ENCODE assay signal across 8 cellular contexts in the genomic region with DNA sequence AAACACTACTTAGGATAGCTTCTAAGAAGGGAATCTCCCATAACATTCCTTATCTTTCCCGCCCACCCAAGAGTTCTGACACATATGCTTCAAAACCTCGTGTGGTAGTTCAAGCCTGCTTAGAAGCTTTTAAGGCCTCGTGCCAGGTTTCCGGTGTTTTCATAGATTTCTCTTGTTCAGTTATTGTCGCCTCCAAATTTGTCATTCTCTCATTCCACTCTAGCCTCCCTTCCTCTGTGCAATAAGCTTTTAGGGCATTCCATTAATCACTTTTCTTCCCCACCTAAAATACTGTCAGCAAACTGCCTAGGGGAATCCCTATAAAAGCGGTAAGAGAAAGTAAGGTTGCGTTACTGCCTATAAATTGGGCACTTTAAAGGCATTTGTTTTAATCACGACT. TPM values are rescaled to one million over a fixed set of nuclear protein-coding genes. Genes with fewer than 3 reads are reported as not detected.
DNase-seq lines count a peak whose midpoint lies in the region; ATAC-seq and TF ChIP-seq lines count a peak whose summit lies in the region.

No MANE protein-coding gene starts in this region.

- no peaks in the 10 kb centered on the region for H3K27me3 Mint-ChIP-seq in activated naive CD8-positive, alpha-beta T cell treated with anti-CD3 and anti-CD28 coated beads for 36 hours

- H3K27ac Mint-ChIP-seq in activated naive CD8-positive, alpha-beta T cell treated with anti-CD3 and anti-CD28 coated beads for 36 hours = no peak overlapping the region

- H3K4me3 ChIP-seq in DOHH2 (ENCODE audit: low read length) (peak overlapping the region; percentile 76), epithelial cell of proximal tubule (ENCODE audit: low read depth, low read length) (peak overlapping the region; percentile 81), prostate gland (peak overlapping the region; percentile 59 to 64)

- under 1% methylated on average over 8 of the region's 8 CpGs for WGBS in prostate gland

- TF ChIP-seq POLR2A in prostate gland (IDR thresholded peaks at IDR 0.05) = no peak

- H3K27me3 ChIP-seq in DOHH2 (ENCODE audit: control insufficient read depth, low read length) (no peaks in the 10 kb centered on the region), prostate gland (replicated peaks; ENCODE audit: insufficient read depth) (no peaks in the 10 kb centered on the region)

- H3K9me3 Mint-ChIP-seq in activated naive CD8-positive, alpha-beta T cell treated with anti-CD3 and anti-CD28 coated beads for 36 hours = peaks cover 8% of the 10 kb centered on the region

- TF ChIP-seq CTCF in DOHH2 (IDR thresholded peaks at IDR 0.05; ENCODE audit: low read depth, low read length, poor library complexity, severe bottlenecking) (no peak), epithelial cell of proximal tubule (conservative IDR thresholded peaks at IDR 0.05; ENCODE audit: low read depth, low read length) (no peak), prostate gland (IDR thresholded peaks at IDR 0.05) (no peak)

- ATAC-seq in HG02870 (IDR thresholded peaks at IDR 0.05; ENCODE audit: unreplicated experiment) = no peak

- DNase-seq in NCI-H69 (lab: John Stamatoyannopoulos, UW) = peak; percentile 36
- no peak for DNase-seq in epithelial cell of proximal tubule (ENCODE audit: low read depth)
- DNase-seq in prostate gland (ENCODE audit: low spot score) = no peak
- no peak for DNase-seq in activated naive CD8-positive, alpha-beta T cell treated with anti-CD3 and anti-CD28 coated beads for 36 hours
- DNase-seq in NCI-H1436 (lab: John Stamatoyannopoulos, UW) = no peak
- no peak for DNase-seq in ureter (ENCODE audit: low spot score)

- no peaks in the 10 kb centered on the region for H3K9me2 ChIP-seq in DOHH2 (replicated peaks; ENCODE audit: control insufficient read depth, low read length)

- peaks cover 25% of the 10 kb centered on the region for H3K36me3 Mint-ChIP-seq in activated naive CD8-positive, alpha-beta T cell treated with anti-CD3 and anti-CD28 coated beads for 36 hours

- H3K4me2 ChIP-seq in DOHH2 (ENCODE audit: low read length) = peak overlapping the region; percentile 82

- H3K36me3 ChIP-seq in DOHH2 (ENCODE audit: control insufficient read depth, low read length) = peaks cover 4% of the 10 kb centered on the region; the same call in 1 of the 2 replicates
- H3K36me3 ChIP-seq in prostate gland = no peaks in the 10 kb centered on the region

- H3K4me3 Mint-ChIP-seq in activated naive CD8-positive, alpha-beta T cell treated with anti-CD3 and anti-CD28 coated beads for 36 hours = no peak overlapping the region

- H3K4me1 Mint-ChIP-seq in activated naive CD8-positive, alpha-beta T cell treated with anti-CD3 and anti-CD28 coated beads for 36 hours = peaks cover 40% of the 10 kb centered on the region

- H3K4me1 ChIP-seq in DOHH2 (ENCODE audit: control insufficient read depth, low read length) (peaks cover 48% of the 10 kb centered on the region), prostate gland (replicated peaks) (no peaks in the 10 kb centered on the region)

- intact Hi-C loops in prostate gland (cut with DNase I) = no loop called here

- H3F3A ChIP-seq in DOHH2 (ENCODE audit: control insufficient read depth, insufficient read depth) = peaks cover 20% of the 10 kb centered on the region

- H3K27ac ChIP-seq in DOHH2 (ENCODE audit: low read depth, low read length) = peak overlapping the region; percentile 13; the same call in 1 of the 2 replicates
- peak overlapping the region; percentile 75 to 82 for H3K27ac ChIP-seq in prostate gland

- no peaks in the 10 kb centered on the region for H4K20me1 ChIP-seq in DOHH2 (ENCODE audit: control insufficient read depth, insufficient read depth, low read depth, low read length)

- H3K79me2 ChIP-seq in DOHH2 (ENCODE audit: control insufficient read depth, low read length) = peaks cover 28% of the 10 kb centered on the region

- no peaks in the 10 kb centered on the region for H3K9me3 ChIP-seq in DOHH2 (ENCODE audit: control insufficient read depth, insufficient read depth, low read length)
- H3K9me3 ChIP-seq in prostate gland = no peaks in the 10 kb centered on the region

RNA-seq across cellular contexts. Expression of a gene that starts 0.7 kb away (rescaled TPM):
- 24.7 and 42.8 TPM in 2 replicates for total RNA-seq in epithelial cell of proximal tubule
- 10 to 100 TPM; 18.3 to 18.7 TPM for total RNA-seq in prostate gland
- 10 to 100 TPM; 16.3 to 17.4 TPM for total RNA-seq in activated naive CD8-positive, alpha-beta T cell treated with anti-CD3 and anti-CD28 coated beads for 36 hours
- 25.5 TPM for total RNA-seq in ureter
